ENCODE assay signal across 6 cellular contexts in the genomic region with DNA sequence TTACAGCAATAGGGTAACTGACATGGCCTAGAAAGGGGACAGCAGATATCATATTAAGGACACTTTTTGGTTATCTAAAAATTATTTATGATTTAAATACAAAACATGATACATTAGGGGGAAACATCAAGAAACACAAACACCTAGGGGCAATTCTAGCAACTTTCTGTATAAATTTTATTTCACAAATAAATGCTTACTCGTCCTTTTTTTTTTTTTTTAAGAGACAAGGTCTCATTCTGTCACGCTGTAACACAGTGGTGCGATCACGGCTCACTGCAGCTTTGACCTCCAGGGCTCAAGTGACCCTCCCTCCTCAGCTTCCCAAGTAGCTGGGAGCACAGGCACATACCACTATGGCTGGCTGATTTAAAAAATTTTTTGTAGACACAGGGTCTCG.
"Had no signal": no experiment of that assay in that cellular context is flagged by ENCODE, and none has a peak within 500 bp of the region (broad histone marks: within the 10 kb centered on the region; RNA-seq: fewer than 3 reads in every experiment).

No MANE protein-coding gene starts in this region.

- H3K4me3 ChIP-seq: GM23248 had no signal

- DNase-seq: GM23248, GOT3, H9, HCEC 1CT, KG1 had no signal

- H3K9ac ChIP-seq: GM23248 had no signal

- FAIRE-seq: HTR-8/SVneo had no signal

- H3K27ac ChIP-seq: GM23248 had no signal

- H2AFZ ChIP-seq: GM23248 had no signal
